8 cellular contexts compared by ENCODE assay signal in genomic region chr14:49852351-49853157, GRCh38. TPM values are rescaled to one million over a fixed set of nuclear protein-coding genes. Genes with fewer than 3 reads are reported as not detected.
DNase-seq lines count a peak whose midpoint lies in the region; ATAC-seq, FAIRE-seq and TF ChIP-seq lines count a peak whose summit lies in the region.

Gene NEMF (minus strand): TSS chr14:49852788. CDS start chr14:49852753, 35 bp downstream.

- H3K9me3 ChIP-seq in right atrium auricular region, result no peaks in the 10 kb centered on the region
- H3K9me3 ChIP-seq in aorta (ENCODE audit: control insufficient read depth, low read length), result no peaks in the 10 kb centered on the region

- H3K4me1 ChIP-seq in right atrium auricular region, result peaks cover 0 to 29% of the 10 kb centered on the region in 2 donors
- H3K4me1 ChIP-seq in aorta (ENCODE audit: control insufficient read depth in 1 of 2, insufficient read depth in 2 of 2, low read length in 2 of 2), result no peaks in the 10 kb centered on the region

- H3K36me3 ChIP-seq in right atrium auricular region, result peaks cover 11% of the 10 kb centered on the region
- no peaks in the 10 kb centered on the region for H3K36me3 ChIP-seq in aorta (ENCODE audit: control insufficient read depth in 1 of 2, insufficient read depth in 2 of 2, low read length in 1 of 2)

- FAIRE-seq in GM12892 (lab: Jason Lieb, UNC), result peak; percentile 92

- peak; percentile 85; the same call in 1 of the 2 replicates for TF ChIP-seq POLR2A in GM12892 (IDR thresholded peaks at IDR 0.05; ENCODE audit: low read depth, low read length)

- H3K27me3 ChIP-seq in right atrium auricular region, result no peaks in the 10 kb centered on the region
- no peaks in the 10 kb centered on the region for H3K27me3 ChIP-seq in aorta (ENCODE audit: control insufficient read depth in 1 of 2, insufficient read depth in 2 of 2, low read length in 1 of 2)

- H3K4me3 ChIP-seq in right atrium auricular region (peak within 1 kb of the TSS; percentile 76 to 85), aorta (ENCODE audit: low read length in 2 of 2) (peak within 1 kb of the TSS; percentile 53 to 71)

- peak within 1 kb of the TSS; percentile 97 for H3K27ac Mint-ChIP-seq in T-helper 1 cell treated with Interleukin-12 subunit alpha and Interleukin-12 subunit beta and Interleukin-4 antibody, amounts not matched to agents 30 μg/mL and 1 μg/mL, for 36 hours

- ATAC-seq in HG02840 (IDR thresholded peaks at IDR 0.05; ENCODE audit: low FRiP score, unreplicated experiment) (peak; percentile 71), aorta (ENCODE audit: low FRiP score) (peak; percentile 96)

- peaks cover 19% of the 10 kb centered on the region for H3K36me3 Mint-ChIP-seq in T-helper 1 cell treated with Interleukin-12 subunit alpha and Interleukin-12 subunit beta and Interleukin-4 antibody, amounts not matched to agents 30 μg/mL and 1 μg/mL, for 36 hours (ENCODE audit: low read depth)

- peaks cover 29% of the 10 kb centered on the region for H3K4me1 Mint-ChIP-seq in T-helper 1 cell treated with Interleukin-12 subunit alpha and Interleukin-12 subunit beta and Interleukin-4 antibody, amounts not matched to agents 30 μg/mL and 1 μg/mL, for 36 hours (ENCODE audit: low read depth)

- peak within 1 kb of the TSS; percentile 95 for H3K4me3 Mint-ChIP-seq in T-helper 1 cell treated with Interleukin-12 subunit alpha and Interleukin-12 subunit beta and Interleukin-4 antibody, amounts not matched to agents 30 μg/mL and 1 μg/mL, for 36 hours

- intact Hi-C loops in aorta (cut with DNase I), result loop anchor here (2.0 to 10.0 kb wide), 2 partner anchors 218 to 252 kb away; partner anchors contain the start of gene DNAAF2 (in 2 of the 2)

- 0 to 1% methylated on average over 49 of the region's 49 CpGs for WGBS in aorta, 2 donors

- peak within 1 kb of the TSS; percentile 83 to 90 for H3K27ac ChIP-seq in right atrium auricular region
- H3K27ac ChIP-seq in aorta (ENCODE audit: low read depth in 1 of 2, low read length in 2 of 2), result peak within 1 kb of the TSS in 1 of 2 donors; percentile 45

- TF ChIP-seq CTCF in right atrium auricular region (IDR thresholded peaks at IDR 0.05), result peak; percentile 80 to 84

- no peaks in the 10 kb centered on the region for H3K27me3 Mint-ChIP-seq in T-helper 1 cell treated with Interleukin-12 subunit alpha and Interleukin-12 subunit beta and Interleukin-4 antibody, amounts not matched to agents 30 μg/mL and 1 μg/mL, for 36 hours (ENCODE audit: low read depth)

- H3K9me3 Mint-ChIP-seq in T-helper 1 cell treated with Interleukin-12 subunit alpha and Interleukin-12 subunit beta and Interleukin-4 antibody, amounts not matched to agents 30 μg/mL and 1 μg/mL, for 36 hours, result no peaks in the 10 kb centered on the region

- peak; percentile 64 for DNase-seq in GM12892 (ENCODE audit: insufficient read length)
- peak; percentile 86 for DNase-seq in NCI-H1436 (lab: John Stamatoyannopoulos, UW)
- DNase-seq in amygdala (lab: John Stamatoyannopoulos, UW), result peak; percentile 38 to 97 (median 82)
- DNase-seq in right atrium auricular region (ENCODE audit: low spot score), result peak; percentile 82
- DNase-seq in putamen (ENCODE audit: low spot score), result peak; percentile 91
- DNase-seq in aorta, result peak; percentile 92 to 94

RNA-seq across cellular contexts. Expression of gene NEMF, which starts in this region (rescaled TPM):
- polyA plus RNA-seq in GM12892 (2012; ENCODE audit: missing spikeins), result 40.8 TPM
- total RNA-seq in right atrium auricular region (10 to 100 TPM; 43.9 to 45.2 TPM), aorta (10 to 100 TPM; 70.7 to 75.8 TPM)
- polyA plus RNA-seq in aorta, result 10 to 100 TPM; 27.2 to 34.6 TPM
